Comparison of ENCODE assay signal across 13 cellular contexts in the genomic region with DNA sequence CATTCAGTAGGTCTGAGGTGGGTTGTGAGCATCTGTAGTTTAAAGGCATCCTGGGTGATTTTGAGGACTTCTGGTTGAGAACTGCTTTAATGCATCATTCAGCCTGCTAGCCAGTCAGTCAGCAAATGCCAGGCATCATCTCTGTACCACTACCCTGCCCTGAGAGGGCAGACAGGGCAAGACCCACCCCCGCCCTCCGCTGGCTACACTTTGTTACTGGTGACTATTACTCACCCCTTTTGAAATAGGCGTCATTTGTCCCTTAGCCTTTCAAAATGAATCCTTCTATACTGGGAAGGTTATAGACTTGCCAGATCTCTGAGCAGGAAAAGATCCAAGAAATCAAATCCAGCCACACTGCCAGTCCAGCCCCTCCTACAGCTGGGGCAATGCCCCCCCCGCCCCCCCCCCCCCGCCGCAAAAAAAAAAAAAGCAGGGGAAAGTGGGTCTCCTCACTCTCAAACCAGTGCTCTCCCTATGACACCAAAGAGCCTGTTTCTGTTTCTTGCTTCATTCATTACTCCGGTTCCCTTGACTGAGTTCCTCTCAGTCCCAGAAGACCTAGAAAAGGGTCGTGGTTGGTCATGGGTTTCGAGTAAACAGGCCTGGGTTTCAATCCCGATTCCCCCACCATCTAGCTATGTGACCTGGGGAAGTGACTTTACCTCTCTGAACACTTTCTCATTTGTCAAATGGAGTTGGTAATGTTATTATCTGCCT. TPM values are rescaled to one million over a fixed set of nuclear protein-coding genes. Genes with fewer than 3 reads are reported as not detected.
DNase-seq lines count a peak whose midpoint lies in the region; ATAC-seq, FAIRE-seq and TF ChIP-seq lines count a peak whose summit lies in the region.
"Had no signal": no experiment of that assay in that cellular context is flagged by ENCODE, and none has a peak within 500 bp of the region (broad histone marks: within the 10 kb centered on the region; RNA-seq: fewer than 3 reads in every experiment).

No MANE protein-coding gene starts in this region.

- H3F3A ChIP-seq in GM23248 (ENCODE audit: insufficient read depth), result peaks cover 30% of the 10 kb centered on the region

- TF ChIP-seq CTCF in GM12865 (IDR thresholded peaks at IDR 0.05; ENCODE audit: insufficient read depth, low read depth, low read length, missing control alignments), result no peak
- TF ChIP-seq CTCF in bronchial epithelial cell (IDR thresholded peaks at IDR 0.05; ENCODE audit: insufficient read depth, low read length, severe bottlenecking), result no peak
- TF ChIP-seq CTCF in osteoblast (IDR thresholded peaks at IDR 0.05; ENCODE audit: extremely low read depth, low read depth, low read length), result no peak

- H4K20me1 ChIP-seq in GM23248 (ENCODE audit: insufficient read depth) (no peaks in the 10 kb centered on the region), osteoblast (ENCODE audit: insufficient read depth, low read length) (peaks cover 19% of the 10 kb centered on the region)

- peak overlapping the region; percentile 9 for H3K4me2 ChIP-seq in GM23248 (ENCODE audit: unreplicated experiment)
- peak overlapping the region; percentile 51 for H3K4me2 ChIP-seq in osteoblast (ENCODE audit: insufficient read depth, low read length)

- H2AFZ ChIP-seq in GM23248, result no peak overlapping the region
- H2AFZ ChIP-seq in osteoblast (ENCODE audit: low read length), result no peak overlapping the region
- H2AFZ ChIP-seq: parathyroid adenoma had no signal

- H3K4me3 ChIP-seq in GM12865 (ENCODE audit: low read depth, low read length) (no peak overlapping the region), GM23248 (no peak overlapping the region), bronchial epithelial cell (ENCODE audit: low read depth, low read length) (no peak overlapping the region), osteoblast (ENCODE audit: insufficient read depth, low read length) (no peak overlapping the region)

- H3K4me1 ChIP-seq in GM23248 (ENCODE audit: insufficient read depth) (peaks cover 27% of the 10 kb centered on the region), osteoblast (ENCODE audit: insufficient read depth, low read length) (peaks cover 40% of the 10 kb centered on the region)
- H3K4me1 ChIP-seq: parathyroid adenoma had no signal

- in situ Hi-C loops in GM23248 (cut with MboI), result loop anchor here (25.0 kb wide), 1 partner anchor 567 kb away; a partner anchor contains a TSS

- H3K36me3 ChIP-seq in GM23248 (ENCODE audit: low read depth) (no peaks in the 10 kb centered on the region), bronchial epithelial cell (ENCODE audit: control insufficient read depth, insufficient read depth, low read length) (peaks cover 19% of the 10 kb centered on the region), osteoblast (ENCODE audit: insufficient read depth, low read length) (peaks cover 28% of the 10 kb centered on the region)

- H3K9ac ChIP-seq in GM23248, result peak overlapping the region; percentile 13; the same call in 1 of the 2 replicates
- H3K9ac ChIP-seq: parathyroid adenoma had no signal

- no peak for FAIRE-seq in bronchial epithelial cell (lab: Jason Lieb, UNC)
- FAIRE-seq: TTC549 had no signal

- no peaks in the 10 kb centered on the region for H3K27me3 ChIP-seq in GM23248 (replicated peaks; ENCODE audit: insufficient read depth)
- no peaks in the 10 kb centered on the region for H3K27me3 ChIP-seq in bronchial epithelial cell (ENCODE audit: control insufficient read depth, insufficient read depth, low read length)
- H3K27me3 ChIP-seq in osteoblast (ENCODE audit: insufficient read depth, low read length), result no peaks in the 10 kb centered on the region

- peak; percentile 85 for DNase-seq in GM12865 (ENCODE audit: low read depth)
- peak; percentile 79 for DNase-seq in GM23248
- DNase-seq in bronchial epithelial cell (ENCODE audit: low read depth), result peak; percentile 20
- DNase-seq in osteoblast (ENCODE audit: insufficient read length, low spot score, missing footprints), result peak; percentile 99
- DNase-seq in activated effector memory CD4-positive, alpha-beta T cell treated with anti-CD3 and anti-CD28 coated beads, Interleukin-2, amount 50 U/mL, for 16 hours, result no peak
- no peak for DNase-seq in NCI-H1092 treated with DMSO at 0.1 percent for 48 hours (lab: John Stamatoyannopoulos, UW)
- no peak for DNase-seq in anterior cingulate cortex (lab: John Stamatoyannopoulos, UW)
- DNase-seq: activated gamma-delta T cell treated with Interleukin-2 at 50 U/mL for 16 hours; effector memory CD8-positive, alpha-beta T cell; islet precursor cell had no signal

- no peaks in the 10 kb centered on the region for H3K9me3 ChIP-seq in GM23248 (ENCODE audit: low read depth)
- H3K9me3 ChIP-seq in osteoblast (ENCODE audit: low read depth, low read length), result no peaks in the 10 kb centered on the region

- ATAC-seq in HG03196 (IDR thresholded peaks at IDR 0.05; ENCODE audit: unreplicated experiment), result no peak
- ATAC-seq: effector memory CD8-positive, alpha-beta T cell had no signal

- no peaks in the 10 kb centered on the region for H3K9me2 ChIP-seq in GM23248 (ENCODE audit: insufficient read depth)

- peaks cover 28% of the 10 kb centered on the region for H3K79me2 ChIP-seq in GM23248 (ENCODE audit: insufficient read depth)
- peaks cover 34% of the 10 kb centered on the region for H3K79me2 ChIP-seq in osteoblast (ENCODE audit: insufficient read depth, low read length)
- H3K79me2 ChIP-seq: parathyroid adenoma had no signal

- WGBS in GM23248 (ENCODE audit: low coverage in 1 of 2, low lambda C conversion rate in 2 of 2, missing lambda C conversion rate in 2 of 2), 2 experiments, result 38 to 39% methylated on average over 7 to 10 of the region's 10 CpGs

- H3K27ac ChIP-seq in GM23248 (peak overlapping the region; percentile 58), osteoblast (ENCODE audit: low read depth, low read length) (peak overlapping the region; percentile 77)
- H3K27ac ChIP-seq: parathyroid adenoma had no signal

RNA-seq across cellular contexts. Expression of a gene that starts 4.4 kb away (rescaled TPM):
- total RNA-seq in GM23248 (2014; rRNA removed; shearing (Covaris generic)), result 45.3 and 49.7 TPM in 2 replicates
- 8.3 and 9.0 TPM in 2 replicates for polyA plus RNA-seq in GM23248 (2016; fragmentation: Nextera tagmentation; extraction: Ambion mirVana)
- 3.4 and 6.4 TPM in 2 replicates for total RNA-seq in bronchial epithelial cell
- 33.7 and 45.1 TPM in 2 replicates for total RNA-seq in osteoblast

RNA-seq across cellular contexts. Expression of a gene that starts 15.3 kb away (rescaled TPM):
- 57.2 and 58.3 TPM in 2 replicates for total RNA-seq in GM23248 (2014; rRNA removed; shearing (Covaris generic))
- 74.2 and 78.1 TPM in 2 replicates for polyA plus RNA-seq in GM23248 (2016; fragmentation: Nextera tagmentation; extraction: Ambion mirVana)
- total RNA-seq in bronchial epithelial cell, result 15.0 and 22.0 TPM in 2 replicates
- total RNA-seq in osteoblast, result 46.6 and 47.4 TPM in 2 replicates

RNA-seq across cellular contexts. Expression of a gene that starts 54.9 kb away (rescaled TPM):
- 1.6 and 2.2 TPM in 2 replicates for total RNA-seq in GM23248 (2014; rRNA removed; shearing (Covaris generic))
- polyA plus RNA-seq in GM23248 (2016; fragmentation: Nextera tagmentation; extraction: Ambion mirVana), result 2.3 and 3.2 TPM in 2 replicates
- total RNA-seq in bronchial epithelial cell (2.4 TPM in 2 replicates), osteoblast (0.72 and 0.88 TPM in 2 replicates)

Comparison
In these comparisons a context has a peak if more than half of its experiments do, and no peak if none do; other contexts are left out.
1. DNase-seq: peak in GM12865 (single experiment), GM23248 (single experiment), bronchial epithelial cell (single experiment) and osteoblast (single experiment); none in activated effector memory CD4-positive, alpha-beta T cell treated with anti-CD3 and anti-CD28 coated beads, Interleukin-2, amount 50 U/mL, for 16 hours (single experiment), NCI-H1092 treated with DMSO at 0.1 percent for 48 hours (single experiment) and anterior cingulate cortex (0 of 58).